ENCODE assay signal across 12 cellular contexts in genomic region chr14:72781476-72782181, GRCh38.
DNase-seq lines count a peak whose midpoint lies in the region; ATAC-seq and TF ChIP-seq lines count a peak whose summit lies in the region.
"Had no signal": no experiment of that assay in that cellular context is flagged by ENCODE, and none has a peak within 500 bp of the region (broad histone marks: within the 10 kb centered on the region; RNA-seq: fewer than 3 reads in every experiment).

No MANE protein-coding gene starts in this region.

- H3K9me3 ChIP-seq in IMR-90 (ENCODE audit: control insufficient read depth, insufficient read depth, low read length) (peaks cover 3% of the 10 kb centered on the region; the same call in 1 of the 2 replicates), A673 (ENCODE audit: low read depth, low read length, poor library complexity, severe bottlenecking) (no peaks in the 10 kb centered on the region)

- peak overlapping the region; percentile 61 for H3K27ac Mint-ChIP-seq in nephron progenitor cell
- H3K27ac Mint-ChIP-seq in natural killer cell treated with Interleukin-12 subunit alpha and Interleukin-12 subunit beta and Interleukin-15 and Interleukin-18, amount 100 ng/mL, for 72 hours: no peak overlapping the region
- H3K27ac Mint-ChIP-seq: CD8-positive, alpha-beta T cell; T-cell had no signal

- peaks cover 36 to 73% of the 10 kb centered on the region in 2 experiments for H3K79me1 ChIP-seq in IMR-90 (ENCODE audit: low read depth in 1 of 2, low read length in 2 of 2)

- H3K4me3 Mint-ChIP-seq in nephron progenitor cell: no peak overlapping the region
- H3K4me3 Mint-ChIP-seq in natural killer cell treated with Interleukin-12 subunit alpha and Interleukin-12 subunit beta and Interleukin-15 and Interleukin-18, amount 100 ng/mL, for 72 hours: no peak overlapping the region
- no peak overlapping the region for H3K4me3 Mint-ChIP-seq in activated T-cell treated with anti-CD3 and anti-CD28 coated beads, Interleukin-2, amount 50 U/mL, for 4 hours
- H3K4me3 Mint-ChIP-seq: CD8-positive, alpha-beta T cell; T-cell had no signal

- peaks cover 49% of the 10 kb centered on the region for H3K4me1 Mint-ChIP-seq in nephron progenitor cell
- peaks cover 9 to 12% of the 10 kb centered on the region in 2 donors for H3K4me1 Mint-ChIP-seq in natural killer cell treated with Interleukin-12 subunit alpha and Interleukin-12 subunit beta and Interleukin-15 and Interleukin-18, amount 100 ng/mL, for 72 hours (ENCODE audit: low read depth in 2 of 2)
- H3K4me1 Mint-ChIP-seq in activated T-cell treated with anti-CD3 and anti-CD28 coated beads, Interleukin-2, amount 50 U/mL, for 4 hours (ENCODE audit: low read depth): peaks cover 8% of the 10 kb centered on the region

- BruUV-seq in IMR-90 (replicated peaks; lab: Mats Ljungman, UMichigan) (no TSS peak), A673 (replicated peaks; lab: Mats Ljungman, UMichigan) (no TSS peak)

- peak overlapping the region; percentile 65 for H2AK9ac ChIP-seq in IMR-90 (replicated peaks; ENCODE audit: low read depth, low read length, poor library complexity)

- peak overlapping the region; percentile 67 for H3K14ac ChIP-seq in IMR-90 (replicated peaks; ENCODE audit: low read depth, low read length)

- peak overlapping the region; percentile 77 for H2BK5ac ChIP-seq in IMR-90 (ENCODE audit: low read depth, low read length, poor library complexity, severe bottlenecking)

- H3K27me3 ChIP-seq in IMR-90 (ENCODE audit: control insufficient read depth, insufficient read depth, low read length): no peaks in the 10 kb centered on the region
- H3K27me3 ChIP-seq in A673 (replicated peaks; ENCODE audit: insufficient read depth, low read depth, low read length, poor library complexity): no peaks in the 10 kb centered on the region

- peak; percentile 66 for ATAC-seq in IMR-90 (ENCODE audit: low read depth)
- ATAC-seq in natural killer cell treated with Interleukin-12 subunit alpha and Interleukin-12 subunit beta and Interleukin-15 and Interleukin-18, amount 100 ng/mL, for 72 hours: no peak
- ATAC-seq in activated T-cell treated with anti-CD3 and anti-CD28 coated beads, Interleukin-2, amount 50 U/mL, for 4 hours: no peak
- ATAC-seq: CD8-positive, alpha-beta T cell; T-cell had no signal

- dilution Hi-C loops in IMR-90 (cut with HindIII; ENCODE audit: low sequenced_read_pairs, unreplicated experiment): no loop called here

- in situ Hi-C loops in IMR-90 (cut with MboI; ENCODE audit: low sequenced_read_pairs): no loop called here

- H4K8ac ChIP-seq in IMR-90 (ENCODE audit: low read depth in 2 of 2, low read length in 2 of 2): peak overlapping the region; percentile 61 to 76

- H3K4me2 ChIP-seq in IMR-90 (ENCODE audit: low read depth, low read length): peak overlapping the region; percentile 18

- peak overlapping the region; percentile 75 for H3K4ac ChIP-seq in IMR-90 (ENCODE audit: low read depth, low read length)

- peaks cover 25% of the 10 kb centered on the region for H3K9me3 Mint-ChIP-seq in nephron progenitor cell
- no peaks in the 10 kb centered on the region for H3K9me3 Mint-ChIP-seq in natural killer cell treated with Interleukin-12 subunit alpha and Interleukin-12 subunit beta and Interleukin-15 and Interleukin-18, amount 100 ng/mL, for 72 hours
- H3K9me3 Mint-ChIP-seq in activated T-cell treated with anti-CD3 and anti-CD28 coated beads, Interleukin-2, amount 50 U/mL, for 4 hours: peaks cover 4% of the 10 kb centered on the region

- H2AFZ ChIP-seq in IMR-90 (replicated peaks; ENCODE audit: low read length, poor library complexity): peak overlapping the region; percentile 38

- POLR2A ChIA-PET in IMR-90 (lab: Charles Lee; ENCODE audit: unreplicated experiment) (no interaction called here), A673 (lab: Charles Lee; ENCODE audit: low non-redundant PET) (no interaction called here)

- H2BK20ac ChIP-seq in IMR-90 (ENCODE audit: low read depth, low read length): peak overlapping the region; percentile 90

- H3K9me1 ChIP-seq in IMR-90 (ENCODE audit: insufficient read depth, low read length): peaks cover 17% of the 10 kb centered on the region

- no peak for TF ChIP-seq POLR2A in IMR-90 (IDR thresholded peaks at IDR 0.05; ENCODE audit: low read depth, low read length)

- H2BK120ac ChIP-seq in IMR-90 (ENCODE audit: low read depth, low read length): peak overlapping the region; percentile 74

- H4K20me1 ChIP-seq in IMR-90 (ENCODE audit: insufficient read depth, low read length): 0 out of 2 replicates have a peak, but pooled peaks cover 3% of the 10 kb centered on the region

- H3K36me3 ChIP-seq in IMR-90 (ENCODE audit: control insufficient read depth, insufficient read depth, low read length): no peaks in the 10 kb centered on the region
- no peaks in the 10 kb centered on the region for H3K36me3 ChIP-seq in A673 (ENCODE audit: insufficient read depth, low read length, poor library complexity, severe bottlenecking)

- peak overlapping the region; percentile 49; the same call in 1 of the 2 replicates for H3K56ac ChIP-seq in IMR-90 (ENCODE audit: extremely low read depth, insufficient read depth, low read length)

- H4K5ac ChIP-seq in IMR-90 (ENCODE audit: low read depth, low read length): peak overlapping the region; percentile 35; the same call in 1 of the 2 replicates

- H3K4me3 ChIP-seq in AG09309 (ENCODE audit: control insufficient read depth, low read depth, low read length) (no peak overlapping the region), IMR-90 (ENCODE audit: insufficient read depth, low read depth, low read length) (no peak overlapping the region), A673 (ENCODE audit: low read depth, low read length, poor library complexity, severe bottlenecking) (no peak overlapping the region)

- intact Hi-C loops in IMR-90 (cut with micrococcal nuclease): loop anchor here (2.0 kb wide), 1 partner anchor 35 kb away; no protein-coding TSS in a partner anchor
- intact Hi-C loops in A673 (cut with micrococcal nuclease; ENCODE audit: unreplicated experiment): no loop called here

- 30% methylated on average over 2 of the region's 12 CpGs; no CpG with 5 or more reads in 1 of the 2 experiments for WGBS in IMR-90 (ENCODE audit: extremely low coverage in 2 of 2, insufficient read length in 1 of 2), 2 experiments

- TF ChIP-seq CTCF in AG09309 (IDR thresholded peaks at IDR 0.05; ENCODE audit: control insufficient read depth, insufficient read depth, low read depth, low read length, missing control alignments) (no peak), IMR-90 (conservative IDR thresholded peaks at IDR 0.05; ENCODE audit: low read depth, low read length) (no peak), nephron progenitor cell (IDR thresholded peaks at IDR 0.05) (no peak), A673 (conservative IDR thresholded peaks at IDR 0.05; ENCODE audit: low read depth, low read length) (no peak)

- H3K4me1 ChIP-seq in IMR-90 (ENCODE audit: control insufficient read depth, insufficient read depth, low read length) (peaks cover 15% of the 10 kb centered on the region), A673 (ENCODE audit: insufficient read depth, low read length, poor library complexity, severe bottlenecking) (peaks cover 6% of the 10 kb centered on the region)

- DNase-seq in AG09309 (ENCODE audit: low read depth) (peak; percentile 38), IMR-90 (peak; percentile 71), dermis blood vessel endothelial cell (peak; percentile 63), nephron progenitor cell (no peak), A673 (ENCODE audit: low spot score) (no peak), NCI-H774 (lab: John Stamatoyannopoulos, UW) (no peak)
- DNase-seq in natural killer cell treated with Interleukin-12 subunit alpha and Interleukin-12 subunit beta and Interleukin-15 and Interleukin-18, amount 100 ng/mL, for 72 hours (ENCODE audit: low spot score): no peak
- DNase-seq in activated T-cell treated with anti-CD3 and anti-CD28 coated beads, Interleukin-2, amount 50 U/mL, for 4 hours: no peak
- DNase-seq: aorta; CD8-positive, alpha-beta T cell; NCI-H526 treated with DMSO at 0.1 percent for 48 hours; T-cell had no signal

- H3K9ac ChIP-seq in IMR-90 (ENCODE audit: low read depth, low read length): no peak overlapping the region

- peak overlapping the region; percentile 68 for H3K27ac ChIP-seq in IMR-90 (ENCODE audit: insufficient read depth, low read length)
- no peak overlapping the region for H3K27ac ChIP-seq in A673 (ENCODE audit: low read depth, low read length, poor library complexity, severe bottlenecking)

- H4K91ac ChIP-seq in IMR-90 (ENCODE audit: insufficient read depth, low read depth, low read length): peak overlapping the region; percentile 43

- peak overlapping the region; percentile 63; the same call in 2 of the 3 replicates for H2BK15ac ChIP-seq in IMR-90 (ENCODE audit: low read depth, low read length)

- peak overlapping the region; percentile 71 for H3K18ac ChIP-seq in IMR-90 (ENCODE audit: low read depth, low read length)

- peak overlapping the region; percentile 68; the same call in 1 of the 2 replicates for H3K23ac ChIP-seq in IMR-90 (ENCODE audit: low read depth, low read length)

- H2AK5ac ChIP-seq in IMR-90 (ENCODE audit: low read depth, low read length): peak overlapping the region; percentile 65

- peaks cover 38% of the 10 kb centered on the region for H3K36me3 Mint-ChIP-seq in nephron progenitor cell (ENCODE audit: low read depth)
- H3K36me3 Mint-ChIP-seq in natural killer cell treated with Interleukin-12 subunit alpha and Interleukin-12 subunit beta and Interleukin-15 and Interleukin-18, amount 100 ng/mL, for 72 hours: peaks cover 9% of the 10 kb centered on the region
- no peaks in the 10 kb centered on the region for H3K36me3 Mint-ChIP-seq in activated T-cell treated with anti-CD3 and anti-CD28 coated beads, Interleukin-2, amount 50 U/mL, for 4 hours (ENCODE audit: insufficient read depth)
- H3K36me3 Mint-ChIP-seq: CD8-positive, alpha-beta T cell; T-cell had no signal

- peaks cover 2% of the 10 kb centered on the region for H3K27me3 Mint-ChIP-seq in nephron progenitor cell (ENCODE audit: low read depth, poor library complexity)
- no peaks in the 10 kb centered on the region for H3K27me3 Mint-ChIP-seq in natural killer cell treated with Interleukin-12 subunit alpha and Interleukin-12 subunit beta and Interleukin-15 and Interleukin-18, amount 100 ng/mL, for 72 hours
- no peaks in the 10 kb centered on the region for H3K27me3 Mint-ChIP-seq in activated T-cell treated with anti-CD3 and anti-CD28 coated beads, Interleukin-2, amount 50 U/mL, for 4 hours (ENCODE audit: low read depth)

- no peak for TF ChIP-seq RAD21 in IMR-90 (IDR thresholded peaks at IDR 0.05; ENCODE audit: low read length)

- CTCF ChIA-PET in IMR-90 (lab: Yijun Ruan, JAX): no interaction called here
- CTCF ChIA-PET in A673 (lab: Charles Lee): no interaction called here

TF ChIP-seq in IMR-90, 13 proteins besides CTCF, POLR2A, EP300 and RAD21:
- TF ChIP-seq RCOR1 (IDR thresholded peaks at IDR 0.05; ENCODE audit: insufficient replicate concordance, low read length) (no peak), MAZ (IDR thresholded peaks at IDR 0.05; ENCODE audit: borderline replicate concordance, low read depth, low read length) (no peak), FOS (IDR thresholded peaks at IDR 0.05; ENCODE audit: low read depth, low read length) (peak; percentile 22; the same call in 1 of the 2 replicates), CHD1 (IDR thresholded peaks at IDR 0.05; ENCODE audit: low read depth, low read length) (no peak)

Comparison
In these comparisons a context has a peak if more than half of its experiments do, and no peak if none do; other contexts are left out.
1. DNase-seq: peak in AG09309 (single experiment), IMR-90 (single experiment) and dermis blood vessel endothelial cell (single experiment); none in nephron progenitor cell (single experiment), natural killer cell treated with Interleukin-12 subunit alpha and Interleukin-12 subunit beta and Interleukin-15 and Interleukin-18, amount 100 ng/mL, for 72 hours (single experiment), A673 (single experiment), activated T-cell treated with anti-CD3 and anti-CD28 coated beads, Interleukin-2, amount 50 U/mL, for 4 hours (single experiment) and NCI-H774 (single experiment).